ENCODE assay signal across 13 cellular contexts in the genomic region with DNA sequence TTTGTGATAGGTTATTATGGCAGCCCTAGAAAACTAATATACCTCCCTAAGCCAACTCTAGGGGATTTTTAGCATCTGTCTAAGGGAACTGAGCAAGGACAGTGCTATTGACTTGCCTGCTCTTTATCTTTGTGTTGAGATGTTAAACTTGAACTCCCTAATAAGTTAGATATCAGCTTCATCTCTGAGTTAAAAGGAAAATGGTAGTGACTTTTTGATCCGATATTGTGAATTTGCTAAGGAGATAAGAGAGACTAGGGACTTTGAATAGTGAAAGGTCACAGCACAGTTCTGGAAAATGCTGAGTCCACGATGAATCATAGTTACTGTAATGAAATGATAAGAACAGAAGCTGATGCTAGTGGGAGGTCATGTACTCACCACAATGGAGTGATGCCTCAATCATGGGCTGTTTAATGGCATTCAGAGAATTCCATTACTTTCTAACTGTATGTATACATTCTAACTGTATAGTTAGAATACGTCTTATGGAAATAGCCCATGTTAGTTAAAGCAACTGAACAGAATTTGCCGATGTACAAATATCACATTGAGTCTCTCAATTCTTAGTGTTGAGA.
DNase-seq lines count a peak whose midpoint lies in the region; ATAC-seq and TF ChIP-seq lines count a peak whose summit lies in the region.
"Had no signal": no experiment of that assay in that cellular context is flagged by ENCODE, and none has a peak within 500 bp of the region (broad histone marks: within the 10 kb centered on the region; RNA-seq: fewer than 3 reads in every experiment).

No MANE protein-coding gene starts in this region.

- H3K9me3 ChIP-seq in HCT116 (ENCODE audit: control insufficient read depth in 1 of 2, insufficient read depth in 1 of 2, low read depth in 1 of 2, low read length in 2 of 2) (no peaks in the 10 kb centered on the region), hepatocyte (ENCODE audit: low read depth) (no peaks in the 10 kb centered on the region)
- H3K9me3 ChIP-seq: ascending aorta, psoas muscle had no signal

- H4K20me1 ChIP-seq in HCT116 (ENCODE audit: insufficient read depth) (no peaks in the 10 kb centered on the region), hepatocyte (ENCODE audit: insufficient read depth, poor library complexity, severe bottlenecking) (no peaks in the 10 kb centered on the region)

- RAD21 ChIA-PET in HCT116 (lab: Charles Lee; ENCODE audit: low non-redundant PET in 1 of 2, low total read pairs in 2 of 2, uncharacterized antibody in 2 of 2, unreplicated experiment in 2 of 2), result no interaction called here

- TF ChIP-seq CTCF in HCT116 (IDR thresholded peaks at IDR 0.05 in 2 of 3, conservative IDR thresholded peaks at IDR 0.05 in 1 of 3; ENCODE audit: borderline replicate concordance in 1 of 3, insufficient read depth in 1 of 3, low read depth in 2 of 3, low read length in 2 of 3) (no peak), hepatocyte (IDR thresholded peaks at IDR 0.05; ENCODE audit: poor library complexity) (no peak)

- H3K4me3 Mint-ChIP-seq in activated T-helper 2 cell treated with anti-CD3 and anti-CD28 coated beads, Interferon-gamma antibody, Interleukin-2, Interleukin-4, amounts not matched to agents 10 μg/mL and 5 μg/mL and 100 μg/mL, durations not matched to agents 14 hours and 24 hours and 36 hours (ENCODE audit: low read depth), result no peak overlapping the region

- H3K27ac ChIP-seq in HCT116 (ENCODE audit: low read depth, low read length) (no peak overlapping the region), hepatocyte (peak overlapping the region; percentile 38)
- H3K27ac ChIP-seq: ascending aorta, C4-2B, psoas muscle, VCaP had no signal

- no peaks in the 10 kb centered on the region for H3K27me3 Mint-ChIP-seq in activated T-helper 2 cell treated with anti-CD3 and anti-CD28 coated beads, Interferon-gamma antibody, Interleukin-2, Interleukin-4, amounts not matched to agents 10 μg/mL and 5 μg/mL and 100 μg/mL, durations not matched to agents 14 hours and 24 hours and 36 hours (ENCODE audit: low read depth)

- no TSS peak for BruUV-seq in HCT116 (replicated peaks; lab: Mats Ljungman, UMichigan)

- H3K9ac ChIP-seq in HCT116 (ENCODE audit: low read length), result no peak overlapping the region

- POLR2A ChIA-PET in HCT116 (lab: Charles Lee), result no interaction called here

- TF ChIP-seq RAD21 in HCT116 (IDR thresholded peaks at IDR 0.05; ENCODE audit: low read depth), result no peak

- no peaks in the 10 kb centered on the region for H3K79me2 ChIP-seq in HCT116 (ENCODE audit: insufficient read depth, low read length)
- H3K79me2 ChIP-seq in hepatocyte, result no peaks in the 10 kb centered on the region

- no peaks in the 10 kb centered on the region for H3K9me2 ChIP-seq in HCT116 (ENCODE audit: insufficient read depth)
- H3K9me2 ChIP-seq in hepatocyte (replicated peaks; ENCODE audit: insufficient read depth), result no peaks in the 10 kb centered on the region

- peak overlapping the region; percentile 31 for H3K27ac Mint-ChIP-seq in activated T-helper 2 cell treated with anti-CD3 and anti-CD28 coated beads, Interferon-gamma antibody, Interleukin-2, Interleukin-4, amounts not matched to agents 10 μg/mL and 5 μg/mL and 100 μg/mL, durations not matched to agents 14 hours and 24 hours and 36 hours

- peaks cover 0 to 11% of the 10 kb centered on the region in 2 experiments; a peak in 2 of 4 replicates for H3K4me1 ChIP-seq in HCT116 (ENCODE audit: control insufficient read depth in 1 of 2, insufficient read depth in 2 of 2, low read length in 2 of 2)
- no peaks in the 10 kb centered on the region for H3K4me1 ChIP-seq in hepatocyte (ENCODE audit: insufficient read depth)
- H3K4me1 ChIP-seq: ascending aorta, psoas muscle had no signal

- DNase-seq in AG08395 (ENCODE audit: low spot score), result peak; percentile 17
- no peak for DNase-seq in HCT116 (ENCODE audit: low read depth, low spot score)
- DNase-seq in activated T-helper 2 cell treated with anti-CD3 and anti-CD28 coated beads, Interferon-gamma antibody, Interleukin-2, Interleukin-4, amounts not matched to agents 10 μg/mL and 5 μg/mL and 100 μg/mL, durations not matched to agents 14 hours and 24 hours and 36 hours (ENCODE audit: low spot score), result no peak
- peak; percentile 29 for DNase-seq in hepatocyte (ENCODE audit: low spot score)
- no peak for DNase-seq in sciatic nerve (ENCODE audit: low spot score)
- no peak for DNase-seq in H7
- DNase-seq: NCI-H446, psoas muscle had no signal

- H3K4me2 ChIP-seq in HCT116 (ENCODE audit: low read length) (peak overlapping the region; percentile 15; the same call in 1 of the 2 replicates), hepatocyte (no peak overlapping the region)

- peak; percentile 67 for ATAC-seq in HCT116
- no peak for ATAC-seq in sciatic nerve
- no peak for ATAC-seq in HG03097 (IDR thresholded peaks at IDR 0.05; ENCODE audit: low FRiP score, unreplicated experiment)
- no peak for ATAC-seq in HG02973 (IDR thresholded peaks at IDR 0.05; ENCODE audit: unreplicated experiment)
- ATAC-seq: psoas muscle had no signal

- no peak for TF ChIP-seq POLR2A in HCT116 (IDR thresholded peaks at IDR 0.05; ENCODE audit: borderline replicate concordance, extremely low read depth, insufficient read depth, insufficient read length)

- 61% methylated on average over 4 of the region's 4 CpGs for WGBS in hepatocyte (ENCODE audit: low lambda C conversion rate, missing lambda C conversion rate)

- H3K9me3 Mint-ChIP-seq in activated T-helper 2 cell treated with anti-CD3 and anti-CD28 coated beads, Interferon-gamma antibody, Interleukin-2, Interleukin-4, amounts not matched to agents 10 μg/mL and 5 μg/mL and 100 μg/mL, durations not matched to agents 14 hours and 24 hours and 36 hours, result no peaks in the 10 kb centered on the region

- intact Hi-C loops in HCT116 (cut with micrococcal nuclease), result no loop called here
- intact Hi-C loops in activated T-helper 2 cell treated with anti-CD3 and anti-CD28 coated beads, Interferon-gamma antibody, Interleukin-2, Interleukin-4, amounts not matched to agents 10 μg/mL and 5 μg/mL and 100 μg/mL, durations not matched to agents 14 hours and 24 hours and 36 hours (cut with micrococcal nuclease), result no loop called here
- intact Hi-C loops in sciatic nerve (cut with DNase I), result no loop called here

- H2AFZ ChIP-seq in HCT116 (ENCODE audit: low read depth, low read length, poor library complexity, severe bottlenecking) (peak overlapping the region; percentile 48), hepatocyte (no peak overlapping the region)

- no peaks in the 10 kb centered on the region for H3K27me3 ChIP-seq in HCT116 (ENCODE audit: insufficient read depth, low read length)
- no peaks in the 10 kb centered on the region for H3K27me3 ChIP-seq in hepatocyte
- no peaks in the 10 kb centered on the region for H3K27me3 ChIP-seq in H7 (ENCODE audit: control insufficient read depth, insufficient read depth, low read length)
- H3K27me3 ChIP-seq: ascending aorta had no signal

- no peak overlapping the region for H3K4me3 ChIP-seq in HCT116 (replicated peaks in 1 of 2; ENCODE audit: low read depth in 1 of 2, low read length in 2 of 2)
- H3K4me3 ChIP-seq in hepatocyte, result no peak overlapping the region
- H3K4me3 ChIP-seq in H7 (ENCODE audit: insufficient read depth, low read depth, low read length), result no peak overlapping the region
- H3K4me3 ChIP-seq: ascending aorta, psoas muscle had no signal

- no peaks in the 10 kb centered on the region for H3K36me3 ChIP-seq in HCT116 (ENCODE audit: control insufficient read depth in 1 of 2, insufficient read depth in 2 of 2, low read length in 2 of 2)
- no peaks in the 10 kb centered on the region for H3K36me3 ChIP-seq in hepatocyte (replicated peaks; ENCODE audit: insufficient read depth, low read depth)
- no peaks in the 10 kb centered on the region for H3K36me3 ChIP-seq in H7 (replicated peaks; ENCODE audit: control insufficient read depth, insufficient read depth, low read length)
- H3K36me3 ChIP-seq: ascending aorta had no signal

- CTCF ChIA-PET in HCT116 (lab: Charles Lee), result interaction anchor here (0.6 kb wide), 1 partner anchor 1851 kb away, joined by 3 read pairs; no protein-coding TSS in a partner anchor

- peaks cover 2% of the 10 kb centered on the region for H3K4me1 Mint-ChIP-seq in activated T-helper 2 cell treated with anti-CD3 and anti-CD28 coated beads, Interferon-gamma antibody, Interleukin-2, Interleukin-4, amounts not matched to agents 10 μg/mL and 5 μg/mL and 100 μg/mL, durations not matched to agents 14 hours and 24 hours and 36 hours (ENCODE audit: low read depth)

- no peaks in the 10 kb centered on the region for H3K36me3 Mint-ChIP-seq in activated T-helper 2 cell treated with anti-CD3 and anti-CD28 coated beads, Interferon-gamma antibody, Interleukin-2, Interleukin-4, amounts not matched to agents 10 μg/mL and 5 μg/mL and 100 μg/mL, durations not matched to agents 14 hours and 24 hours and 36 hours (ENCODE audit: low read depth)

TF ChIP-seq in HCT116, 20 proteins besides CTCF, POLR2A, EP300 and RAD21:
- TF ChIP-seq JUND (IDR thresholded peaks at IDR 0.05) (0 out of 2 replicates have a peak, but pooled peaks have one; percentile 27), CEBPB (IDR thresholded peaks at IDR 0.05; ENCODE audit: low read depth) (no peak), FOSL1 (IDR thresholded peaks at IDR 0.05; ENCODE audit: low read depth) (0 out of 2 replicates have a peak, but pooled peaks have one; percentile 34)

Comparison
In these comparisons a context has a peak if more than half of its experiments do, and no peak if none do; other contexts are left out.
1. DNase-seq: peak in AG08395 (single experiment) and hepatocyte (single experiment); none in HCT116 (single experiment), activated T-helper 2 cell treated with anti-CD3 and anti-CD28 coated beads, Interferon-gamma antibody, Interleukin-2, Interleukin-4, amounts not matched to agents 10 μg/mL and 5 μg/mL and 100 μg/mL, durations not matched to agents 14 hours and 24 hours and 36 hours (single experiment), sciatic nerve (single experiment) and H7 (single experiment).